ENCODE assay signal across 25 cellular contexts in the genomic region with DNA sequence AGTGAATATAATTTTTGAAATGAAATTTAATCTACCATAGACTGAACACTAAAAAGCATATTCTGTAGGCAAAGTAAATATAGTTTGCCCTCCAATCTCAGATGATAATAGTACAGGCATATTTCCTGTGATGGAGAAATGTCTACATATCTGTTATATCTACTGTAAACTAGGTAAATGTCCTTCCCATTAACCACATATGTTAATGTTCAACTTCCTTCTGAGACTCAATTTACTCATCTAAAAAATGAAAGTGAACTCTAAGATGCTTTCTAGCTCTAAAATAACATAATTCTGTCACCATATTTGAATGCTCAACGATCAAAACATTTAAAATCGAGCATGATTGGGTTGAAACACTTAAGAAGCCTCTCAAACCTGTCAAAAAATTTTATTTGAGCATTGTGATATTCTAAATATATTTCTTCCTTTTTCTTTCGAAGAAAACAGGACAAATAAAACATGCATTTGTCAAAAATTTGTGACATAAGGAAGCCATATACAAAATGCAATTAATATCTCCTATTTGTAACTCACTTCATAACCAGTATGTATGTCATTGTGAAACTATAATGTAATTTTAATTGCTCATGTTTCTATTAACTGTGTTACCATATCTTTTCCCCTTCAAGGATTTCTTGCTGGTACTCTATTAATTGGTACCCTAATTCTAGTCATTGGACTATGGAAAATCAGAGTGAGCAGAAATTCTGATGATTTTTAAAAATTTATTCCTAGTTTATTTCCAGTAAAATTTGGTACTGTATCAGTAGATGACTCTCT.
"Had no signal": no experiment of that assay in that cellular context is flagged by ENCODE, and none has a peak within 500 bp of the region (broad histone marks: within the 10 kb centered on the region; RNA-seq: fewer than 3 reads in every experiment).

No MANE protein-coding gene starts in this region.

- DNase-seq: activated CD4-positive, alpha-beta T cell treated with anti-CD3 and anti-CD28 coated beads, Interleukin-2, amount 10 ng/mL, durations not matched to agents 24 days and 14 days; activated CD4-positive, alpha-beta T cell treated with anti-CD3 and anti-CD28 coated beads, Interleukin-2, amount 50 U/mL, for 48 hours; activated CD4-positive, CD25-positive, alpha-beta regulatory T cell treated with anti-CD3 and anti-CD28 coated beads, Interleukin-2, amount 50 U/mL, for 72 hours; activated gamma-delta T cell; activated naive CD4-positive, alpha-beta T cell treated with anti-CD3 and anti-CD28 coated beads, Interleukin-2, amount 10 ng/mL, durations not matched to agents 7 days and 5 days; activated T-cell treated with anti-CD3 and anti-CD28 coated beads for 4 hours; activated T-cell treated with anti-CD3 and anti-CD28 coated beads, Interleukin-2, amount 50 U/mL, for 48 hours; amniotic stem cell; body of pancreas; central memory CD4-positive, alpha-beta T cell; MG63; MV-4-11; NCI-H1092 treated with DMSO at 0.1 percent for 48 hours; NCI-H1417 treated with DMSO at 0.1 percent for 48 hours; NCI-H1694; NCI-H2029 treated with DMSO at 0.1 percent for 48 hours; NCI-H345; NCI-H510A; NCI-H69; NK-92 treated with Interleukin-12 subunit alpha and Interleukin-12 subunit beta, amount 100 ng/mL, for 24 hours; SHP77; T-helper 9 cell had no signal

- H3K36me3 Mint-ChIP-seq: WTC11 had no signal

- ATAC-seq: activated T-helper 17 cell treated with anti-CD3 and anti-CD28 coated beads, Interleukin-2, amount 50 U/mL, for 72 hours; body of pancreas; WTC11 had no signal

- H3K27ac Mint-ChIP-seq: activated CD4-positive, alpha-beta T cell treated with anti-CD3 and anti-CD28 coated beads, Interleukin-2, amount 10 ng/mL, durations not matched to agents 24 days and 14 days; activated naive CD4-positive, alpha-beta T cell treated with anti-CD3 and anti-CD28 coated beads, Interleukin-2, amount 10 ng/mL, durations not matched to agents 7 days and 5 days; activated T-helper 17 cell treated with anti-CD3 and anti-CD28 coated beads, Interleukin-2, amount 50 U/mL, for 72 hours; T-helper 1 cell treated with Interleukin-12 subunit alpha and Interleukin-12 subunit beta and Interleukin-4 antibody, amounts not matched to agents 30 μg/mL and 1 μg/mL, for 36 hours; WTC11 had no signal

- H3K9me3 Mint-ChIP-seq: activated T-helper 17 cell treated with anti-CD3 and anti-CD28 coated beads, Interleukin-2, amount 50 U/mL, for 72 hours; WTC11 had no signal

- H3K4me3 Mint-ChIP-seq: activated CD4-positive, alpha-beta T cell treated with anti-CD3 and anti-CD28 coated beads, Interleukin-2, amount 10 ng/mL, durations not matched to agents 24 days and 14 days; activated naive CD4-positive, alpha-beta T cell treated with anti-CD3 and anti-CD28 coated beads, Interleukin-2, amount 10 ng/mL, durations not matched to agents 7 days and 5 days; activated T-helper 17 cell treated with anti-CD3 and anti-CD28 coated beads, Interleukin-2, amount 50 U/mL, for 72 hours; T-helper 1 cell treated with Interleukin-12 subunit alpha and Interleukin-12 subunit beta and Interleukin-4 antibody, amounts not matched to agents 30 μg/mL and 1 μg/mL, for 36 hours; WTC11 had no signal

- H3K27me3 Mint-ChIP-seq: activated CD4-positive, alpha-beta T cell treated with anti-CD3 and anti-CD28 coated beads, Interleukin-2, amount 10 ng/mL, durations not matched to agents 24 days and 14 days; activated naive CD4-positive, alpha-beta T cell treated with anti-CD3 and anti-CD28 coated beads, Interleukin-2, amount 10 ng/mL, durations not matched to agents 7 days and 5 days; activated T-helper 17 cell treated with anti-CD3 and anti-CD28 coated beads, Interleukin-2, amount 50 U/mL, for 72 hours had no signal
